Comparison of ENCODE assay signal across 24 cellular contexts in genomic region chr21:42646836-42647235, GRCh38. TPM values are rescaled to one million over a fixed set of nuclear protein-coding genes. Genes with fewer than 3 reads are reported as not detected.
A peak's percentile ranks its signal among the peaks of the same experiment; 100 is the strongest.
DNase-seq lines count a peak whose midpoint lies in the region; ATAC-seq and TF ChIP-seq lines count a peak whose summit lies in the region.
"Had no signal": no experiment of that assay in that cellular context is flagged by ENCODE, and none has a peak within 500 bp of the region (broad histone marks: within the 10 kb centered on the region; RNA-seq: fewer than 3 reads in every experiment).

No MANE protein-coding gene starts in this region.

- WGBS in right cardiac atrium, result 89% methylated on average over 14 of the region's 14 CpGs
- 95% methylated on average over 14 of the region's 14 CpGs for WGBS in aorta, 2 donors

- H3K27me3 ChIP-seq in right cardiac atrium (ENCODE audit: control insufficient read depth, insufficient read depth) (no peaks in the 10 kb centered on the region), right atrium auricular region (no peaks in the 10 kb centered on the region), WERI-Rb-1 (ENCODE audit: insufficient read depth, low read depth, severe bottlenecking) (no peaks in the 10 kb centered on the region), aorta (ENCODE audit: control insufficient read depth in 1 of 2, insufficient read depth in 2 of 2, low read length in 1 of 2) (no peaks in the 10 kb centered on the region)

- H3K4me1 ChIP-seq in right cardiac atrium (ENCODE audit: control insufficient read depth, insufficient read depth, low read length) (no peaks in the 10 kb centered on the region), right atrium auricular region (no peaks in the 10 kb centered on the region), mucosa of descending colon (ENCODE audit: low read depth) (peaks cover 5% of the 10 kb centered on the region), aorta (ENCODE audit: control insufficient read depth in 1 of 2, insufficient read depth in 2 of 2, low read length in 2 of 2) (no peaks in the 10 kb centered on the region)
- H3K4me1 ChIP-seq: Caco-2 had no signal

- no peak overlapping the region for H3K4me3 ChIP-seq in right cardiac atrium (ENCODE audit: low read length)
- H3K4me3 ChIP-seq in right atrium auricular region, result no peak overlapping the region
- no peak overlapping the region; the same call in 1 of the 2 replicates for H3K4me3 ChIP-seq in WERI-Rb-1 (ENCODE audit: low read depth, low read length)
- no peak overlapping the region for H3K4me3 ChIP-seq in mucosa of descending colon
- H3K4me3 ChIP-seq in aorta (ENCODE audit: low read length in 2 of 2), result no peak overlapping the region
- H3K4me3 ChIP-seq: GM23248 had no signal

- H3K27ac ChIP-seq in right cardiac atrium (ENCODE audit: low read length) (no peak overlapping the region), right atrium auricular region (no peak overlapping the region), WERI-Rb-1 (peak overlapping the region; percentile 95), aorta (ENCODE audit: low read depth in 1 of 2, low read length in 2 of 2) (no peak overlapping the region)
- H3K27ac ChIP-seq: GM23248, KMS-11 had no signal

- ATAC-seq in right cardiac atrium (no peak), mucosa of descending colon (no peak), aorta (ENCODE audit: low FRiP score) (no peak), sciatic nerve (no peak), GM18519 (IDR thresholded peaks at IDR 0.05; ENCODE audit: low FRiP score, unreplicated experiment) (no peak)
- ATAC-seq: PC-3 had no signal

- DNase-seq in right cardiac atrium, result peak in 2 of 3 donors; percentile 6 to 15
- no peak for DNase-seq in right atrium auricular region (ENCODE audit: low spot score)
- DNase-seq in WERI-Rb-1, result no peak
- peak in 2 of 3 donors; percentile 31 to 51 for DNase-seq in mucosa of descending colon
- peak; percentile 30 to 68 for DNase-seq in aorta
- DNase-seq in sciatic nerve (ENCODE audit: low spot score), result no peak
- DNase-seq in RPMI8226, result no peak
- DNase-seq: AML-193; C1 segment of cervical spinal cord; Caco-2; CD4-positive, alpha-beta memory T cell; GM23248; HCEC 1CT; MM.1S; NCI-H2029; NCI-H446; NCI-H524 treated with DMSO at 0.1 percent for 48 hours; NCI-H774; NK-92 treated with Interleukin-12 subunit alpha and Interleukin-12 subunit beta, amount 100 ng/mL, for 24 hours; PC-3; SHP77 had no signal

- TF ChIP-seq CTCF in right atrium auricular region (IDR thresholded peaks at IDR 0.05) (no peak), WERI-Rb-1 (IDR thresholded peaks at IDR 0.05; ENCODE audit: low read depth, low read length) (0 out of 2 replicates have a peak, but pooled peaks have one; percentile 5), mucosa of descending colon (IDR thresholded peaks at IDR 0.05) (no peak)

- H3K9me3 ChIP-seq in right cardiac atrium (ENCODE audit: control insufficient read depth, low read length) (no peaks in the 10 kb centered on the region), right atrium auricular region (no peaks in the 10 kb centered on the region), WERI-Rb-1 (ENCODE audit: severe bottlenecking) (no peaks in the 10 kb centered on the region), mucosa of descending colon (no peaks in the 10 kb centered on the region), aorta (ENCODE audit: control insufficient read depth, low read length) (no peaks in the 10 kb centered on the region)
- H3K9me3 ChIP-seq: Caco-2 had no signal

- intact Hi-C loops in right cardiac atrium (cut with DNase I) (no loop called here), mucosa of descending colon (cut with DNase I, micrococcal nuclease) (no loop called here), aorta (cut with DNase I) (no loop called here), sciatic nerve (cut with DNase I) (loop anchor here (10.0 kb wide), 1 partner anchor 178 kb away; no protein-coding TSS in a partner anchor)

- H3K36me3 ChIP-seq in right atrium auricular region (no peaks in the 10 kb centered on the region), WERI-Rb-1 (no peaks in the 10 kb centered on the region), mucosa of descending colon (ENCODE audit: low read depth) (no peaks in the 10 kb centered on the region), aorta (ENCODE audit: control insufficient read depth in 1 of 2, insufficient read depth in 2 of 2, low read length in 1 of 2) (no peaks in the 10 kb centered on the region)

RNA-seq across cellular contexts. Expression of gene PDE9A, which starts 6.6 kb away (rescaled TPM):
- 1 to 10 TPM; 1.5 to 2.8 (median 2.3) TPM for total RNA-seq in right cardiac atrium
- polyA plus RNA-seq in right cardiac atrium, result 4.1 TPM
- 1 to 10 TPM; 1.1 to 2.0 TPM for total RNA-seq in right atrium auricular region
- 100 to 1,000 TPM in 2 of 3 donors, 10 to 100 TPM in 1; 98.4 to 200 (median 167) TPM for total RNA-seq in mucosa of descending colon
- 10 to 100 TPM in 1 of 2 donors, 1 to 10 TPM in 1; 3.8 to 11.8 TPM for total RNA-seq in aorta
- 10 to 100 TPM in 1 of 2 donors, 1 to 10 TPM in 1; 2.6 to 16.2 TPM for polyA plus RNA-seq in aorta
- 32.6 TPM for total RNA-seq in sciatic nerve
- total RNA-seq: GM23248 had no signal
- polyA plus RNA-seq: GM23248, IgD-negative memory B cell had no signal

Comparison
In these comparisons a context has a peak if more than half of its experiments do, and no peak if none do; other contexts are left out.
1. DNase-seq: peak in right cardiac atrium (2 of 3), mucosa of descending colon (2 of 3) and aorta (2 of 2); none in right atrium auricular region (single experiment), WERI-Rb-1 (single experiment), sciatic nerve (single experiment) and RPMI8226 (single experiment).